ENCODE assay signal across 8 cellular contexts in genomic region chr4:145935253-145936141, GRCh38. TPM values are rescaled to one million over a fixed set of nuclear protein-coding genes. Genes with fewer than 3 reads are reported as not detected.
A peak's percentile ranks its signal among the peaks of the same experiment; 100 is the strongest.
DNase-seq lines count a peak whose midpoint lies in the region; ATAC-seq and TF ChIP-seq lines count a peak whose summit lies in the region.

No MANE protein-coding gene starts in this region.

- peak overlapping the region in 4 of 7 donors; percentile 42 to 73 (median 62) for H3K27ac Mint-ChIP-seq in CD14-positive monocyte
- peak overlapping the region; percentile 97 for H3K27ac Mint-ChIP-seq in activated CD8-positive, alpha-beta T cell treated with anti-CD3 and anti-CD28 coated beads for 36 hours
- peak overlapping the region; percentile 97 for H3K27ac Mint-ChIP-seq in osteocyte (ENCODE audit: unreplicated experiment)

- intact Hi-C loops in CD14-positive monocyte (cut with micrococcal nuclease), result no loop called here
- intact Hi-C loops in activated CD8-positive, alpha-beta T cell treated with anti-CD3 and anti-CD28 coated beads for 36 hours (cut with micrococcal nuclease), result loop anchor here (5.0 to 10.0 kb wide), 2 partner anchors 131 to 318 kb away; partner anchors contain the start of gene MMAA

- H3K9me3 Mint-ChIP-seq in CD14-positive monocyte (peaks cover 0 to 4% (median 2%) of the 10 kb centered on the region in 7 donors), osteocyte (ENCODE audit: unreplicated experiment) (no peaks in the 10 kb centered on the region)
- no peaks in the 10 kb centered on the region for H3K9me3 Mint-ChIP-seq in activated CD8-positive, alpha-beta T cell treated with anti-CD3 and anti-CD28 coated beads for 36 hours

- POLR2A ChIA-PET in activated CD8-positive, alpha-beta T cell treated with anti-CD3 and anti-CD28 coated beads for 36 hours (lab: Charles Lee), result interaction anchor here (1.1 to 1.9 kb wide), 3 partner anchors 10 to 175 kb away, joined by 3 to 6 read pairs (median 3); no protein-coding TSS in a partner anchor

- TF ChIP-seq CTCF in CD14-positive monocyte (IDR thresholded peaks at IDR 0.05), result no peak
- TF ChIP-seq CTCF in activated CD8-positive, alpha-beta T cell treated with anti-CD3 and anti-CD28 coated beads for 36 hours (IDR thresholded peaks at IDR 0.05), result no peak
- TF ChIP-seq CTCF in osteocyte (IDR thresholded peaks at IDR 0.05), result no peak

- no peak for DNase-seq in CD14-positive monocyte (ENCODE audit: low spot score)
- DNase-seq in activated CD8-positive, alpha-beta T cell treated with anti-CD3 and anti-CD28 coated beads for 36 hours, result peak; percentile 60
- peak; percentile 72 for DNase-seq in globus pallidus (ENCODE audit: low spot score)
- no peak for DNase-seq in osteocyte (ENCODE audit: extremely low spot score, unreplicated experiment)
- no peak for DNase-seq in cerebellum (ENCODE audit: low spot score)

- H3K27me3 Mint-ChIP-seq in CD14-positive monocyte (ENCODE audit: low read depth in 3 of 3) (peaks cover 34 to 55% (median 38%) of the 10 kb centered on the region in 3 donors), osteocyte (ENCODE audit: unreplicated experiment) (no peaks in the 10 kb centered on the region)
- no peaks in the 10 kb centered on the region for H3K27me3 Mint-ChIP-seq in activated CD8-positive, alpha-beta T cell treated with anti-CD3 and anti-CD28 coated beads for 36 hours

- ATAC-seq in GM18870 (IDR thresholded peaks at IDR 0.05; ENCODE audit: unreplicated experiment) (peak; percentile 38), HG03378 (IDR thresholded peaks at IDR 0.05; ENCODE audit: unreplicated experiment) (peak; percentile 41), HG02970 (IDR thresholded peaks at IDR 0.05; ENCODE audit: low FRiP score, unreplicated experiment) (no peak)
- ATAC-seq in activated CD8-positive, alpha-beta T cell treated with anti-CD3 and anti-CD28 coated beads for 36 hours, result peak; percentile 34

- peak overlapping the region; percentile 95 to 97 for H3K4me3 Mint-ChIP-seq in CD14-positive monocyte
- H3K4me3 Mint-ChIP-seq in activated CD8-positive, alpha-beta T cell treated with anti-CD3 and anti-CD28 coated beads for 36 hours, result peak overlapping the region; percentile 96
- H3K4me3 Mint-ChIP-seq in osteocyte (ENCODE audit: unreplicated experiment), result peak overlapping the region; percentile 94

- peaks cover 0 to 5% of the 10 kb centered on the region in 2 donors for H3K36me3 Mint-ChIP-seq in CD14-positive monocyte
- peaks cover 21% of the 10 kb centered on the region for H3K36me3 Mint-ChIP-seq in activated CD8-positive, alpha-beta T cell treated with anti-CD3 and anti-CD28 coated beads for 36 hours (ENCODE audit: low read depth)
- no peaks in the 10 kb centered on the region for H3K36me3 Mint-ChIP-seq in osteocyte (ENCODE audit: unreplicated experiment)

- CTCF ChIA-PET in activated CD8-positive, alpha-beta T cell treated with anti-CD3 and anti-CD28 coated beads for 36 hours (lab: Charles Lee), result interaction anchor here (0.6 to 1.0 kb wide), 3 partner anchors 9 to 292 kb away, joined by 3 to 4 read pairs (median 3); no protein-coding TSS in a partner anchor

- H3K4me1 Mint-ChIP-seq in CD14-positive monocyte, result peaks cover 33% of the 10 kb centered on the region
- H3K4me1 Mint-ChIP-seq in activated CD8-positive, alpha-beta T cell treated with anti-CD3 and anti-CD28 coated beads for 36 hours (ENCODE audit: low read depth), result peaks cover 56% of the 10 kb centered on the region
- peaks cover 52% of the 10 kb centered on the region for H3K4me1 Mint-ChIP-seq in osteocyte (ENCODE audit: unreplicated experiment)

RNA-seq across cellular contexts. Expression of gene ZNF827, which starts 3.1 kb away (rescaled TPM):
- polyA plus RNA-seq in CD14-positive monocyte, result not detected
- 10 to 100 TPM; 28.4 to 31.1 TPM for total RNA-seq in activated CD8-positive, alpha-beta T cell treated with anti-CD3 and anti-CD28 coated beads for 36 hours
- total RNA-seq in osteocyte, result 22.5 and 24.9 TPM in 2 replicates
- 30.5 TPM for total RNA-seq in cerebellum

Comparison
In these comparisons a context has a peak if more than half of its experiments do, and no peak if none do; other contexts are left out.
1. DNase-seq: peak in activated CD8-positive, alpha-beta T cell treated with anti-CD3 and anti-CD28 coated beads for 36 hours (single experiment) and globus pallidus (single experiment); none in CD14-positive monocyte (single experiment), osteocyte (single experiment) and cerebellum (single experiment).
2. Peak in every context shown above with its lines, with median percentiles within 50 percentile points of each other: H3K27ac Mint-ChIP-seq and H3K4me3 Mint-ChIP-seq.